32 cellular contexts compared by ENCODE assay signal in genomic region chr6:36073587-36073986, GRCh38. TPM values are rescaled to one million over a fixed set of nuclear protein-coding genes. Genes with fewer than 3 reads are reported as not detected.
DNase-seq lines count a peak whose midpoint lies in the region; ATAC-seq, FAIRE-seq and TF ChIP-seq lines count a peak whose summit lies in the region.
"Had no signal": no experiment of that assay in that cellular context is flagged by ENCODE, and none has a peak within 500 bp of the region (broad histone marks: within the 10 kb centered on the region; RNA-seq: fewer than 3 reads in every experiment).

No MANE protein-coding gene starts in this region.

- FAIRE-seq in H54 (lab: Jason Lieb, UNC), result peak; percentile 33
- FAIRE-seq: G401.6 had no signal

- intact Hi-C loops in CD14-positive monocyte (cut with micrococcal nuclease), result no loop called here
- intact Hi-C loops in ovary (cut with DNase I), result no loop called here

- no peak overlapping the region for H3K4me3 ChIP-seq in ovary
- H3K4me3 ChIP-seq: ascending aorta, GM23248, left ventricle myocardium inferior, SJCRH30, tibial nerve had no signal

- H3K4me3 Mint-ChIP-seq in CD14-positive monocyte (no peak overlapping the region), immature natural killer cell (no peak overlapping the region)
- H3K4me3 Mint-ChIP-seq: B cell had no signal

- H3K9me3 ChIP-seq in ovary, result no peaks in the 10 kb centered on the region
- H3K9me3 ChIP-seq: ascending aorta, left ventricle myocardium inferior, SJCRH30, tibial nerve had no signal

- H3K27me3 Mint-ChIP-seq in CD14-positive monocyte (ENCODE audit: low read depth in 3 of 3) (peaks cover 0 to 1% (median 0%) of the 10 kb centered on the region in 3 donors), immature natural killer cell (ENCODE audit: low read depth in 3 of 3) (peaks cover 0 to 3% (median 0%) of the 10 kb centered on the region in 3 donors)
- H3K27me3 Mint-ChIP-seq: B cell had no signal

- H3K9me3 Mint-ChIP-seq in CD14-positive monocyte, result no peaks in the 10 kb centered on the region
- H3K9me3 Mint-ChIP-seq in immature natural killer cell, result no peaks in the 10 kb centered on the region

- ATAC-seq in SK-N-SH treated with all-trans-retinoic acid at 6 μM for 48 hours (no peak), GM19324 (IDR thresholded peaks at IDR 0.05; ENCODE audit: low FRiP score, unreplicated experiment) (no peak), HG02870 (IDR thresholded peaks at IDR 0.05; ENCODE audit: unreplicated experiment) (no peak)
- ATAC-seq: activated CD4-positive, CD25-positive, alpha-beta regulatory T cell treated with anti-CD3 and anti-CD28 coated beads, Interleukin-2, amount 50 U/mL, for 24 hours had no signal

- no peaks in the 10 kb centered on the region for H3K36me3 ChIP-seq in ovary

- peaks cover 23% of the 10 kb centered on the region for H3K4me1 Mint-ChIP-seq in CD14-positive monocyte
- peaks cover 49 to 57% of the 10 kb centered on the region in 2 donors for H3K4me1 Mint-ChIP-seq in immature natural killer cell

- no peak for TF ChIP-seq CTCF in CD14-positive monocyte (IDR thresholded peaks at IDR 0.05)
- no peak for TF ChIP-seq CTCF in ovary (IDR thresholded peaks at IDR 0.05)

- no peak for DNase-seq in CD14-positive monocyte (ENCODE audit: low spot score)
- DNase-seq in H54 (ENCODE audit: insufficient read length, low spot score), result no peak
- DNase-seq in immature natural killer cell, result no peak
- no peak for DNase-seq in ovary
- DNase-seq in NCI-H146 (lab: John Stamatoyannopoulos, UW), result no peak
- DNase-seq: activated CD4-positive, alpha-beta T cell treated with anti-CD3 and anti-CD28 coated beads, Interleukin-2, amount 50 U/mL, for 48 hours; activated T-cell treated with anti-CD3 and anti-CD28 coated beads, Interleukin-2, amount 50 U/mL, for 48 hours; foreskin fibroblast; GM23248; head of caudate nucleus; islet precursor cell; KG1; left ventricle myocardium inferior; NCI-H1417; NCI-H2029 treated with DMSO at 0.1 percent for 48 hours; NCI-H2227 treated with DMSO at 0.1 percent for 48 hours; occipital lobe; RPMI8226; SJCRH30; stimulated activated CD4-positive, alpha-beta T cell treated with anti-CD3 and anti-CD28 coated beads, Interleukin-4, amount 100 ng/mL, for 4 hours; T-helper 1 cell had no signal

- peaks cover 39 to 60% of the 10 kb centered on the region in 2 donors for H3K36me3 Mint-ChIP-seq in CD14-positive monocyte
- H3K36me3 Mint-ChIP-seq in immature natural killer cell, result peaks cover 0 to 7% (median 0%) of the 10 kb centered on the region in 3 donors

- H3K27me3 ChIP-seq in ovary, result no peaks in the 10 kb centered on the region
- H3K27me3 ChIP-seq: ascending aorta, SJCRH30, tibial nerve had no signal

- TF ChIP-seq POLR2A in H54 (IDR thresholded peaks at IDR 0.05; ENCODE audit: low read depth, low read length), result no peak
- TF ChIP-seq POLR2A in ovary (IDR thresholded peaks at IDR 0.05), result no peak

- peak overlapping the region in 5 of 7 donors; percentile 4 to 64 (median 27) for H3K27ac Mint-ChIP-seq in CD14-positive monocyte
- H3K27ac Mint-ChIP-seq in immature natural killer cell, result peak overlapping the region in 5 of 6 donors; percentile 0 to 66 (median 5)
- H3K27ac Mint-ChIP-seq: B cell had no signal

- no peak overlapping the region for H3K27ac ChIP-seq in ovary
- H3K27ac ChIP-seq: ascending aorta, epithelial cell of prostate, GM23248, left ventricle myocardium inferior, SJCRH30, tibial nerve had no signal

- TF ChIP-seq EP300 in ovary (IDR thresholded peaks at IDR 0.05), result no peak

- no peaks in the 10 kb centered on the region for H3K4me1 ChIP-seq in ovary (ENCODE audit: insufficient read depth)
- H3K4me1 ChIP-seq: ascending aorta, SJCRH30 had no signal

TF ChIP-seq in SK-N-SH treated with all-trans-retinoic acid at 6 μM for 48 hours, 23 proteins besides CTCF, POLR2A, EP300 and RAD21:
- TF ChIP-seq ZFP3 (CRISPR knock-in tag; IDR thresholded peaks at IDR 0.05) (no peak), ISL1 (CRISPR knock-in tag; IDR thresholded peaks at IDR 0.05) (peak; percentile 87)
TF ChIP-seq in SK-N-SH treated with all-trans-retinoic acid at 6 μM for 48 hours: peak in this region for 1.

RNA-seq across cellular contexts. Expression of gene MAPK14, which starts 46.0 kb away (rescaled TPM):
- polyA plus RNA-seq in CD14-positive monocyte, result 10 to 100 TPM; 83.7 to 96.6 TPM
- polyA plus RNA-seq in immature natural killer cell, result 10 to 100 TPM; 34.4 to 71.8 (median 44.6) TPM
- total RNA-seq in ovary, result 10 to 100 TPM; 28.1 to 58.8 (median 37.1) TPM
- 10 to 100 TPM; 18.6 to 54.4 TPM for polyA plus RNA-seq in ovary

RNA-seq across cellular contexts. Expression of gene SLC26A8, which starts 49.1 kb away (rescaled TPM):
- polyA plus RNA-seq in CD14-positive monocyte (1 to 10 TPM in 1 of 2 donors, under 1 TPM in 1; 0.52 to 1.5 TPM), immature natural killer cell (not detected), ovary (under 1 TPM; 0.07 to 0.10 TPM)
- under 1 TPM in 3 of 7 donors, not detected in 4; 0.10 to 0.17 (median 0.12) TPM for total RNA-seq in ovary
- total RNA-seq: ascending aorta, B cell, GM23248, left ventricle myocardium inferior, MCF 10A, myocyte, SJCRH30 had no signal
- polyA plus RNA-seq: GM23248 had no signal

RNA-seq across cellular contexts. Expression of gene MAPK13, which starts 56.7 kb away (rescaled TPM):
- polyA plus RNA-seq in CD14-positive monocyte (1 to 10 TPM in 1 of 2 donors, under 1 TPM in 1; 0.88 to 2.4 TPM), immature natural killer cell (10 to 100 TPM; 35.2 to 52.1 (median 38.4) TPM), ovary (1 to 10 TPM; 3.4 to 8.0 TPM)
- 10 to 100 TPM in 1 of 7 donors, 1 to 10 TPM in 6; 3.3 to 15.6 (median 6.2) TPM for total RNA-seq in ovary

Comparison
In these comparisons a context has a peak if more than half of its experiments do, and no peak if none do; other contexts are left out.
1. RNA of gene MAPK13, which starts 56.7 kb away (polyA plus RNA-seq): 35.2 to 52.1 TPM in immature natural killer cell; 3.4 to 8.0 TPM in ovary and 0.88 to 2.4 TPM in CD14-positive monocyte; every median in the first group is over 4 times any median in the second.